ENCODE assay signal across 1 cellular context in genomic region chr11:75562048-75562835, GRCh38.
TF ChIP-seq lines count a peak whose summit lies in the region.

Gene SERPINH1, plus strand, starts transcription at chr11:75562253. Its CDS starts 4,097 bp downstream, at chr11:75566350.

TF ChIP-seq in HepG2, 621 proteins besides CTCF, POLR2A, EP300 and RAD21 (continued from another document and continues in another):
- TF ChIP-seq ZNF83 (CRISPR knock-in tag; IDR thresholded peaks at IDR 0.05; ENCODE audit: borderline replicate concordance) (no peak), NKX3-1 (CRISPR knock-in tag; IDR thresholded peaks at IDR 0.05) (no peak), ZNF329 (CRISPR knock-in tag; IDR thresholded peaks at IDR 0.05; ENCODE audit: low read depth) (no peak), ZBTB44 (CRISPR knock-in tag; IDR thresholded peaks at IDR 0.05) (no peak; the same call in 1 of the 2 replicates), TRAFD1 (CRISPR knock-in tag; IDR thresholded peaks at IDR 0.05; ENCODE audit: borderline replicate concordance) (no peak), ZNF597 (CRISPR knock-in tag; IDR thresholded peaks at IDR 0.05) (no peak), ZNF709 (CRISPR knock-in tag; IDR thresholded peaks at IDR 0.05) (peak; percentile 6; the same call in 1 of the 2 replicates), RFX5 (IDR thresholded peaks at IDR 0.05; ENCODE audit: low read depth, low read length) (no peak), NCOA2 (CRISPR knock-in tag; IDR thresholded peaks at IDR 0.05) (no peak), SNRNP70 (IDR thresholded peaks at IDR 0.05; ENCODE audit: low read depth, low read length) (no peak), HMGXB3 (CRISPR knock-in tag; IDR thresholded peaks at IDR 0.05; ENCODE audit: borderline replicate concordance) (0 out of 2 replicates have a peak, but pooled peaks have one; percentile 25), THYN1 (CRISPR knock-in tag; IDR thresholded peaks at IDR 0.05; ENCODE audit: borderline replicate concordance, low read depth) (no peak), KLF6 (CRISPR knock-in tag; IDR thresholded peaks at IDR 0.05) (0 out of 2 replicates have a peak, but pooled peaks have one; percentile 36), ZBTB7A (CRISPR knock-in tag; IDR thresholded peaks at IDR 0.05) (no peak), GRHL1 (CRISPR knock-in tag; conservative IDR thresholded peaks at IDR 0.05) (no peak), SP5 (CRISPR knock-in tag; IDR thresholded peaks at IDR 0.05; ENCODE audit: borderline replicate concordance, low read depth) (no peak), ZBTB46 (CRISPR knock-in tag; IDR thresholded peaks at IDR 0.05; ENCODE audit: borderline replicate concordance) (no peak), ZNF773 (CRISPR knock-in tag; IDR thresholded peaks at IDR 0.05; ENCODE audit: borderline replicate concordance) (no peak), HNRNPK (IDR thresholded peaks at IDR 0.05; ENCODE audit: low read depth, low read length, poor library complexity, severe bottlenecking) (peak; percentile 60), IRF9 (CRISPR knock-in tag; IDR thresholded peaks at IDR 0.05; ENCODE audit: borderline replicate concordance) (no peak), MXD4 (CRISPR knock-in tag; IDR thresholded peaks at IDR 0.05) (no peak; the same call in 1 of the 2 replicates), SPEN (CRISPR knock-in tag; IDR thresholded peaks at IDR 0.05; ENCODE audit: low read depth) (no peak), REST (IDR thresholded peaks at IDR 0.05; ENCODE audit: borderline replicate concordance in 1 of 2, low read depth in 1 of 2, low read length in 2 of 2) (0 out of 4 replicates have a peak, but pooled peaks of 1 of the 2 experiments have one; percentile 24), SNAPC4 (CRISPR knock-in tag; IDR thresholded peaks at IDR 0.05) (no peak), ATF2 (CRISPR knock-in tag; IDR thresholded peaks at IDR 0.05) (no peak), CREM (IDR thresholded peaks at IDR 0.05) (peak; percentile 62), CREM (CRISPR knock-in tag; IDR thresholded peaks at IDR 0.05) (no peak)
